Comparison of ENCODE assay signal across 18 cellular contexts in genomic region chr2:100928235-100928634, GRCh38.
DNase-seq lines count a peak whose midpoint lies in the region; ATAC-seq and TF ChIP-seq lines count a peak whose summit lies in the region.
"Had no signal": no experiment of that assay in that cellular context is flagged by ENCODE, and none has a peak within 500 bp of the region (broad histone marks: within the 10 kb centered on the region; RNA-seq: fewer than 3 reads in every experiment).

No MANE protein-coding gene starts in this region.

- H3K9me3 ChIP-seq in heart right ventricle (no peaks in the 10 kb centered on the region), psoas muscle (peaks cover 3% of the 10 kb centered on the region), body of pancreas (no peaks in the 10 kb centered on the region), colonic mucosa (no peaks in the 10 kb centered on the region)
- H3K9me3 ChIP-seq: BLaER1 had no signal

- intact Hi-C loops in Right ventricle myocardium superior (cut with DNase I) (no loop called here), heart right ventricle (cut with DNase I) (no loop called here), psoas muscle (cut with DNase I) (no loop called here), body of pancreas (cut with DNase I) (no loop called here), natural killer cell (cut with micrococcal nuclease) (no loop called here), colonic mucosa (cut with DNase I) (no loop called here)

- no peak overlapping the region for H3K4me3 Mint-ChIP-seq in natural killer cell
- H3K4me3 Mint-ChIP-seq: CD4-positive, alpha-beta memory T cell; GM23338 had no signal

- peaks cover 0 to 21% of the 10 kb centered on the region in 2 donors for H3K27me3 Mint-ChIP-seq in natural killer cell (ENCODE audit: low read depth in 2 of 2)
- H3K27me3 Mint-ChIP-seq: CD4-positive, alpha-beta memory T cell had no signal

- no peak for TF ChIP-seq POLR2A in body of pancreas (IDR thresholded peaks at IDR 0.05)

- H3K4me1 ChIP-seq in heart right ventricle (peaks cover 0 to 42% (median 22%) of the 10 kb centered on the region in 9 donors), psoas muscle (peaks cover 14% of the 10 kb centered on the region), body of pancreas (peaks cover 10% of the 10 kb centered on the region), colonic mucosa (no peaks in the 10 kb centered on the region)
- H3K4me1 ChIP-seq: BLaER1 had no signal

- no peak overlapping the region for H3K27ac Mint-ChIP-seq in natural killer cell
- H3K27ac Mint-ChIP-seq: CD14-positive monocyte; CD4-positive, alpha-beta memory T cell; GM23338 had no signal

- H3K27me3 ChIP-seq in heart right ventricle (no peaks in the 10 kb centered on the region), psoas muscle (ENCODE audit: insufficient read depth in 3 of 3, low read length in 2 of 3) (no peaks in the 10 kb centered on the region), body of pancreas (no peaks in the 10 kb centered on the region), colonic mucosa (no peaks in the 10 kb centered on the region)
- H3K27me3 ChIP-seq: BLaER1 had no signal

- no peaks in the 10 kb centered on the region for H3K36me3 Mint-ChIP-seq in natural killer cell
- H3K36me3 Mint-ChIP-seq: CD14-positive monocyte; CD4-positive, alpha-beta memory T cell had no signal

- TF ChIP-seq CTCF in heart right ventricle (IDR thresholded peaks at IDR 0.05) (no peak), psoas muscle (IDR thresholded peaks at IDR 0.05) (no peak), body of pancreas (IDR thresholded peaks at IDR 0.05) (no peak), natural killer cell (IDR thresholded peaks at IDR 0.05) (no peak), colonic mucosa (IDR thresholded peaks at IDR 0.05) (no peak)

- H3K36me3 ChIP-seq in heart right ventricle (peaks cover 0 to 35% (median 4%) of the 10 kb centered on the region in 9 donors), psoas muscle (ENCODE audit: insufficient read depth in 1 of 2, low read depth in 1 of 2) (peaks cover 0 to 19% of the 10 kb centered on the region in 2 donors), body of pancreas (replicated peaks in 1 of 2; ENCODE audit: insufficient read depth in 1 of 2, low read depth in 2 of 2) (peaks cover 0 to 3% of the 10 kb centered on the region in 2 donors), colonic mucosa (no peaks in the 10 kb centered on the region)
- H3K36me3 ChIP-seq: BLaER1 had no signal

- no peak overlapping the region for H3K27ac ChIP-seq in heart right ventricle
- H3K27ac ChIP-seq in caudate nucleus (ENCODE audit: low read depth, low read length), result peak overlapping the region; percentile 62
- no peak overlapping the region for H3K27ac ChIP-seq in psoas muscle
- no peak overlapping the region for H3K27ac ChIP-seq in body of pancreas
- no peak overlapping the region for H3K27ac ChIP-seq in colonic mucosa
- H3K27ac ChIP-seq: BLaER1, HL-60 had no signal

- no peaks in the 10 kb centered on the region for H3K4me1 Mint-ChIP-seq in natural killer cell
- H3K4me1 Mint-ChIP-seq: CD14-positive monocyte had no signal

- no peaks in the 10 kb centered on the region for H3K9me3 Mint-ChIP-seq in natural killer cell
- H3K9me3 Mint-ChIP-seq: GM23338 had no signal

- no peak for DNase-seq in Right ventricle myocardium superior
- no peak for DNase-seq in heart right ventricle
- no peak for DNase-seq in caudate nucleus (lab: John Stamatoyannopoulos, UW)
- DNase-seq in islet precursor cell, result peak; percentile 12
- DNase-seq in psoas muscle, result no peak
- DNase-seq in body of pancreas, result no peak
- DNase-seq in natural killer cell, result no peak
- DNase-seq in colonic mucosa, result no peak
- DNase-seq: 8988T; CD4-positive, alpha-beta memory T cell; DMS153; DMS79; GDM1; HCEC 1CT had no signal

- WGBS in heart right ventricle, 2 donors, result 65 to 71% methylated on average over 6 of the region's 6 CpGs
- 26 to 42% (median 29%) methylated on average over 6 of the region's 6 CpGs for WGBS in psoas muscle, 3 donors
- 35 to 44% methylated on average over 6 of the region's 6 CpGs for WGBS in body of pancreas, 2 donors

- ATAC-seq in Right ventricle myocardium superior (ENCODE audit: poor library complexity), result peak; percentile 32
- no peak for ATAC-seq in heart right ventricle
- peak in 3 of 4 donors; percentile 51 to 71 (median 54) for ATAC-seq in psoas muscle
- ATAC-seq in body of pancreas, result no peak
- no peak for ATAC-seq in natural killer cell
- ATAC-seq: GM23338 had no signal

- no peak overlapping the region for H3K9ac ChIP-seq in colonic mucosa (ENCODE audit: low read depth in 2 of 2, low read length in 2 of 2)
- H3K9ac ChIP-seq: BLaER1 had no signal

- H3K4me3 ChIP-seq in heart right ventricle (no peak overlapping the region), psoas muscle (no peak overlapping the region), body of pancreas (no peak overlapping the region), colonic mucosa (no peak overlapping the region)
- H3K4me3 ChIP-seq: BLaER1, GM23338 had no signal

Comparison
In these comparisons a context has a peak if more than half of its experiments do, and no peak if none do; other contexts are left out.
1. ATAC-seq: peak in Right ventricle myocardium superior (single experiment) and psoas muscle (3 of 4); none in heart right ventricle (0 of 8), body of pancreas (single experiment) and natural killer cell (0 of 3).